In genomic region chr7:129279757-129280156, GRCh38 we compare ENCODE assay signal across 19 cellular contexts.
"Had no signal": no experiment of that assay in that cellular context is flagged by ENCODE, and none has a peak within 500 bp of the region (broad histone marks: within the 10 kb centered on the region; RNA-seq: fewer than 3 reads in every experiment).

No MANE protein-coding gene starts in this region.

- H3K4me3 Mint-ChIP-seq: activated naive CD8-positive, alpha-beta T cell had no signal

- H3K4me3 ChIP-seq: body of pancreas, colonic mucosa, esophagus squamous epithelium, lower lobe of right lung, right atrium auricular region, upper lobe of left lung had no signal

- DNase-seq: activated CD4-positive, alpha-beta T cell treated with anti-CD3 and anti-CD28 coated beads, Interleukin-2, amount 50 U/mL, for 4 hours; activated CD4-positive, CD25-positive, alpha-beta regulatory T cell treated with anti-CD3 and anti-CD28 coated beads, Interleukin-2, amount 50 U/mL, for 72 hours; activated gamma-delta T cell treated with Interleukin-2 at 50 U/mL for 16 hours; activated T-cell treated with anti-CD3 and anti-CD28 coated beads, Interleukin-2, amount 50 U/mL, for 48 hours; amniotic stem cell; body of pancreas; central memory CD4-positive, alpha-beta T cell; colonic mucosa; esophagus squamous epithelium; glutamatergic neuron; hypothalamus; lower lobe of right lung; midbrain; stimulated activated CD4-positive, alpha-beta T cell treated with anti-CD3 and anti-CD28 coated beads, Interleukin-4, amount 100 ng/mL, for 1 hour; stimulated activated naive CD4-positive, alpha-beta T cell; upper lobe of left lung had no signal

- H3K27me3 Mint-ChIP-seq: activated naive CD8-positive, alpha-beta T cell; progenitor cell of endocrine pancreas had no signal

- H3K27ac ChIP-seq: body of pancreas, colonic mucosa, esophagus squamous epithelium, lower lobe of right lung, right atrium auricular region, upper lobe of left lung had no signal

- H3K36me3 ChIP-seq: colonic mucosa, lower lobe of right lung, right atrium auricular region had no signal

- H3K4me1 ChIP-seq: colonic mucosa, lower lobe of right lung, right atrium auricular region, upper lobe of left lung had no signal

- H3K9me3 ChIP-seq: body of pancreas, colonic mucosa, esophagus squamous epithelium, lower lobe of right lung, right atrium auricular region, upper lobe of left lung had no signal

- H3K27me3 ChIP-seq: body of pancreas, colonic mucosa, esophagus squamous epithelium, right atrium auricular region, upper lobe of left lung had no signal

- H3K27ac Mint-ChIP-seq: activated naive CD8-positive, alpha-beta T cell; progenitor cell of endocrine pancreas had no signal

- ATAC-seq: body of pancreas, lower lobe of right lung had no signal
